27 cellular contexts compared by ENCODE assay signal in the genomic region with DNA sequence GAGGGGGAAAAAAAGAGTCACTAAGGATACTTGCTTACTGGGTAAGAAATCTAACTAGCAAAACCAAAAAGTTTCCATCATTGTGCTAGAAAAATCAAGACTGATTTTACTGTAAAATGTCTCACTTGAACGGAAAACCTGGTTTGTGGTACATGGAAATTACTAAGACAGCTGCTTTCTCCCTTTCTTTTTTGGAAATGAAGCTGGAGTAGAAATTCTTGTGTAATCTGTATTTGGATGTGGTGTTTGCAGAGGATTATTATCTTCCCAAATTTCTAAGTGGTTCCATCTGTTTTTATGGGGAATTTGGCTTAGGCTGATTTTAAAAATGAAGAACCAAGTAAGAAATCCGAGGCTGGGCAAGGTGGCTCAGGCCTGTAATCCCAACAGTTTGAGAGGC. TPM values are rescaled to one million over a fixed set of nuclear protein-coding genes. Genes with fewer than 3 reads are reported as not detected.
DNase-seq lines count a peak whose midpoint lies in the region; ATAC-seq and TF ChIP-seq lines count a peak whose summit lies in the region.
"Had no signal": no experiment of that assay in that cellular context is flagged by ENCODE, and none has a peak within 500 bp of the region (broad histone marks: within the 10 kb centered on the region; RNA-seq: fewer than 3 reads in every experiment).

No MANE protein-coding gene starts in this region.

- H3K9me3 Mint-ChIP-seq in stimulated activated effector memory CD8-positive, alpha-beta T cell treated with anti-CD3 and anti-CD28 coated beads, Interleukin-12 subunit alpha, Interleukin-12 subunit beta, amount 100 ng/mL, for 72 hours, result no peaks in the 10 kb centered on the region
- H3K9me3 Mint-ChIP-seq: activated CD8-positive, alpha-beta T cell treated with anti-CD3 and anti-CD28 coated beads for 36 hours; activated T-helper 17 cell treated with anti-CD3 and anti-CD28 coated beads, Interleukin-2, amount 50 U/mL, for 72 hours; T-helper 1 cell treated with Interleukin-12 subunit alpha and Interleukin-12 subunit beta and Interleukin-4 antibody, amounts not matched to agents 30 μg/mL and 1 μg/mL, for 36 hours had no signal

- no peak overlapping the region for H3K27ac Mint-ChIP-seq in stimulated activated effector memory CD8-positive, alpha-beta T cell treated with anti-CD3 and anti-CD28 coated beads, Interleukin-12 subunit alpha, Interleukin-12 subunit beta, amount 100 ng/mL, for 72 hours
- H3K27ac Mint-ChIP-seq: activated CD8-positive, alpha-beta T cell treated with anti-CD3 and anti-CD28 coated beads for 36 hours; activated T-helper 17 cell treated with anti-CD3 and anti-CD28 coated beads, Interleukin-2, amount 50 U/mL, for 72 hours; T-helper 1 cell treated with Interleukin-12 subunit alpha and Interleukin-12 subunit beta and Interleukin-4 antibody, amounts not matched to agents 30 μg/mL and 1 μg/mL, for 36 hours had no signal

- H3K4me3 ChIP-seq in adipocyte (ENCODE audit: low read length) (no peak overlapping the region), heart left ventricle (no peak overlapping the region), gastrocnemius medialis (no peak overlapping the region)
- H3K4me3 ChIP-seq: BLaER1 treated with 17β-estradiol and CSF1 and Interleukin-3, amounts not matched to agents 10 nM and 100 nM; cardiac muscle cell; psoas muscle; skin epidermis had no signal

- H3K4me1 Mint-ChIP-seq in stimulated activated effector memory CD8-positive, alpha-beta T cell treated with anti-CD3 and anti-CD28 coated beads, Interleukin-12 subunit alpha, Interleukin-12 subunit beta, amount 100 ng/mL, for 72 hours, result peaks cover 6% of the 10 kb centered on the region
- H3K4me1 Mint-ChIP-seq: activated T-helper 17 cell treated with anti-CD3 and anti-CD28 coated beads, Interleukin-2, amount 50 U/mL, for 72 hours had no signal

- H3K9me3 ChIP-seq in adipocyte (ENCODE audit: control insufficient read depth, low read length) (no peaks in the 10 kb centered on the region), heart left ventricle (no peaks in the 10 kb centered on the region), gastrocnemius medialis (no peaks in the 10 kb centered on the region)
- H3K9me3 ChIP-seq: psoas muscle had no signal

- no peaks in the 10 kb centered on the region for H3K27me3 ChIP-seq in adipocyte (replicated peaks; ENCODE audit: control insufficient read depth, insufficient read depth, low read length)
- no peaks in the 10 kb centered on the region for H3K27me3 ChIP-seq in heart left ventricle
- H3K27me3 ChIP-seq in gastrocnemius medialis, result no peaks in the 10 kb centered on the region
- H3K27me3 ChIP-seq: BLaER1 treated with 17β-estradiol and CSF1 and Interleukin-3, amounts not matched to agents 10 nM and 100 nM; cardiac muscle cell had no signal

- no peaks in the 10 kb centered on the region for H3K36me3 Mint-ChIP-seq in stimulated activated effector memory CD8-positive, alpha-beta T cell treated with anti-CD3 and anti-CD28 coated beads, Interleukin-12 subunit alpha, Interleukin-12 subunit beta, amount 100 ng/mL, for 72 hours

- TF ChIP-seq POLR2A in heart left ventricle (IDR thresholded peaks at IDR 0.05) (no peak), gastrocnemius medialis (IDR thresholded peaks at IDR 0.05) (no peak)

- H3K27ac ChIP-seq in heart left ventricle (peak overlapping the region in 7 of 12 donors; percentile 18 to 62 (median 32)), gastrocnemius medialis (peak overlapping the region in 2 of 4 donors; percentile 20 to 38)
- H3K27ac ChIP-seq: BLaER1 treated with 17β-estradiol and CSF1 and Interleukin-3, amounts not matched to agents 10 nM and 100 nM; cardiac muscle cell; psoas muscle had no signal

- in situ Hi-C loops in gastrocnemius medialis (cut with MboI; ENCODE audit: low sequenced_read_pairs in 4 of 4), result no loop called here

- H3K36me3 ChIP-seq in adipocyte (ENCODE audit: control insufficient read depth, insufficient read depth, low read length, severe bottlenecking), result no peaks in the 10 kb centered on the region
- no peaks in the 10 kb centered on the region for H3K36me3 ChIP-seq in heart left ventricle
- H3K36me3 ChIP-seq in gastrocnemius medialis, result no peaks in the 10 kb centered on the region
- H3K36me3 ChIP-seq: cardiac muscle cell had no signal

- intact Hi-C loops in heart left ventricle (cut with DNase I) (no loop called here), gastrocnemius medialis (cut with DNase I; ENCODE audit: low total_unique reads) (no loop called here)

- peaks cover 33% of the 10 kb centered on the region for H3K4me1 ChIP-seq in adipocyte (ENCODE audit: control insufficient read depth, insufficient read depth, low read length)
- peaks cover 0 to 33% (median 4%) of the 10 kb centered on the region in 12 donors for H3K4me1 ChIP-seq in heart left ventricle
- peaks cover 0 to 15% of the 10 kb centered on the region in 2 donors for H3K4me1 ChIP-seq in gastrocnemius medialis
- H3K4me1 ChIP-seq: BLaER1 treated with 17β-estradiol and CSF1 and Interleukin-3, amounts not matched to agents 10 nM and 100 nM; psoas muscle had no signal

- WGBS in heart left ventricle, 4 donors, result 64 to 78% (median 71%) methylated on average over 2 of the region's 2 CpGs

- H3K4me3 Mint-ChIP-seq in stimulated activated effector memory CD8-positive, alpha-beta T cell treated with anti-CD3 and anti-CD28 coated beads, Interleukin-12 subunit alpha, Interleukin-12 subunit beta, amount 100 ng/mL, for 72 hours, result no peak overlapping the region
- H3K4me3 Mint-ChIP-seq: activated CD8-positive, alpha-beta T cell treated with anti-CD3 and anti-CD28 coated beads for 36 hours; activated T-helper 17 cell treated with anti-CD3 and anti-CD28 coated beads, Interleukin-2, amount 50 U/mL, for 72 hours; T-helper 1 cell treated with Interleukin-12 subunit alpha and Interleukin-12 subunit beta and Interleukin-4 antibody, amounts not matched to agents 30 μg/mL and 1 μg/mL, for 36 hours had no signal

- TF ChIP-seq CTCF in heart left ventricle (IDR thresholded peaks at IDR 0.05) (no peak), gastrocnemius medialis (IDR thresholded peaks at IDR 0.05 in 4 of 5, conservative IDR thresholded peaks at IDR 0.05 in 1 of 5) (no peak)

- ATAC-seq in heart left ventricle (peak; percentile 20 to 76 (median 58)), gastrocnemius medialis (peak; percentile 44 to 62), HG03196 (IDR thresholded peaks at IDR 0.05; ENCODE audit: unreplicated experiment) (no peak), GM21381 (IDR thresholded peaks at IDR 0.05; ENCODE audit: unreplicated experiment) (no peak)
- no peak for ATAC-seq in stimulated activated effector memory CD8-positive, alpha-beta T cell treated with anti-CD3 and anti-CD28 coated beads, Interleukin-12 subunit alpha, Interleukin-12 subunit beta, amount 100 ng/mL, for 72 hours
- ATAC-seq: activated CD8-positive, alpha-beta T cell treated with anti-CD3 and anti-CD28 coated beads for 36 hours; activated T-helper 17 cell treated with anti-CD3 and anti-CD28 coated beads, Interleukin-2, amount 50 U/mL, for 72 hours; HCT116; left colon; psoas muscle had no signal

- H3K9ac ChIP-seq in adipocyte (ENCODE audit: low read length), result no peak overlapping the region
- H3K9ac ChIP-seq: BLaER1 treated with 17β-estradiol and CSF1 and Interleukin-3, amounts not matched to agents 10 nM and 100 nM had no signal

- DNase-seq in AG20443 (ENCODE audit: low spot score) (peak; percentile 52), adipocyte (ENCODE audit: low read depth) (peak; percentile 69), heart left ventricle (no peak), gastrocnemius medialis (no peak)
- DNase-seq in stimulated activated CD4-positive, alpha-beta T cell treated with anti-CD3 and anti-CD28 coated beads, Interleukin-1b, Interleukin-23, amount 100 ng/mL, for 48 hours, result no peak
- no peak for DNase-seq in stimulated activated effector memory CD8-positive, alpha-beta T cell treated with anti-CD3 and anti-CD28 coated beads, Interleukin-12 subunit alpha, Interleukin-12 subunit beta, amount 100 ng/mL, for 72 hours (ENCODE audit: low spot score in 2 of 2)
- DNase-seq: activated CD4-positive, alpha-beta T cell treated with anti-CD3 and anti-CD28 coated beads for 1 hour; activated CD8-positive, alpha-beta T cell treated with anti-CD3 and anti-CD28 coated beads for 36 hours; activated naive CD4-positive, alpha-beta T cell treated with anti-CD3 and anti-CD28 coated beads, Interleukin-2, amount 50 U/mL, for 16 hours; COR-L47; GDM1; KG1; left colon; mesendoderm; MM.1S; NCI-H2029 treated with DMSO at 0.1 percent for 48 hours; stimulated activated CD4-positive, alpha-beta T cell treated with anti-CD3 and anti-CD28 coated beads, Interleukin-2, amount 100 ng/mL, for 24 hours; trophoblast cell had no signal

RNA-seq across cellular contexts. Expression of a gene that starts 20.4 kb away (rescaled TPM):
- 100 to 1,000 TPM in 1 of 9 donors, 10 to 100 TPM in 8; 41.0 to 115 (median 53.7) TPM for total RNA-seq in heart left ventricle
- 10 to 100 TPM; 21.3 to 25.5 TPM for polyA plus RNA-seq in heart left ventricle
- total RNA-seq in gastrocnemius medialis, result 10 to 100 TPM; 11.6 to 24.0 (median 14.6) TPM

Comparison
In these comparisons a context has a peak if more than half of its experiments do, and no peak if none do; other contexts are left out.
1. DNase-seq: peak in AG20443 (single experiment) and adipocyte (single experiment); none in heart left ventricle (0 of 5), gastrocnemius medialis (0 of 2), stimulated activated CD4-positive, alpha-beta T cell treated with anti-CD3 and anti-CD28 coated beads, Interleukin-1b, Interleukin-23, amount 100 ng/mL, for 48 hours (single experiment) and stimulated activated effector memory CD8-positive, alpha-beta T cell treated with anti-CD3 and anti-CD28 coated beads, Interleukin-12 subunit alpha, Interleukin-12 subunit beta, amount 100 ng/mL, for 72 hours (0 of 2).
2. ATAC-seq: peak in heart left ventricle (4 of 4) and gastrocnemius medialis (2 of 2); none in HG03196 (single experiment), stimulated activated effector memory CD8-positive, alpha-beta T cell treated with anti-CD3 and anti-CD28 coated beads, Interleukin-12 subunit alpha, Interleukin-12 subunit beta, amount 100 ng/mL, for 72 hours (single experiment) and GM21381 (single experiment).